8 cellular contexts compared by ENCODE assay signal in the genomic region with DNA sequence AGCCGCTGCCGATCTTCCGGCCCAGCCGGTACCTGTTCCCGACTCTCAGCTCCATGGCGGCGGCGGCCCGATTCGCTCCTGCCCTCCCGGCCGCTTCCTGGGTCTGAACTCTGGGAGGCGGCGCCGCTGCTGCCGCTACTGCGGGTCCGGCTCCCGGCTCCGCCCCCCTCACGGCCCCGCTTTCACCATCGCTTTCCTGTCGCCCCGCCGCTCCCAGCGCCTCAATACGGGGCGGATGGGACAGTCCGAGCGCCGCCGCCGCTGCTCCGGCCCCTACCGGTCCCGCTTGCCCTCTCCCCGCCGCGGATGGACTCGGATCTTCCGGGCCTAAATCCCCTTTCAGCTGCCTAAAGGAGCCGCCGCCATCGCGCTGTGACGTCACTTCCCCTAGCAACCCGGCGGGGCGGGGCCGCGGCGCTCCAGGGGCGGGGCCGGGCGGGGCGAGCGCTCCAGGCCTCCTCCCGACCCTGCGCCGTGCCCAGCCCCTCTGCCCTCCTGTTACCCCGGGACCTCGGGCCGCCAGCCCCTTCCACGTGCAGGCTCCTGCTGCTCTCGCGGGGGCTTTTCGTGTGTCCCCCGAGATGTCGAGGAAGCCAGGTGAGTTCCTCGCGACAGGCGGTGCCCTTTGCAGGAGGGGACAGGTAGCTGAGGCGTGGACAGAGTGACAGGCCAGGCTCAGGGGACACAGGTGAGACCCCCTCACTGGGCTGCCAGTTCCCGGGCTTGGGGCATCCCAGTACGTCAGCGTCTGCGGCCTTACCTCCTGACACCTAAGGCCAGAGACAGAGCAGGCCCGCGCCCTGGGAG. TPM values are rescaled to one million over a fixed set of nuclear protein-coding genes. Genes with fewer than 3 reads are reported as not detected.
DNase-seq lines count a peak whose midpoint lies in the region; ATAC-seq, FAIRE-seq and TF ChIP-seq lines count a peak whose summit lies in the region.

A gene (minus strand): TSS at position 374 of the 807 bp plus-strand sequence. CDS start 319 bp downstream, at position 55.

- TF ChIP-seq CTCF in CD4-positive, alpha-beta T cell (IDR thresholded peaks at IDR 0.05), result no peak

- no peaks in the 10 kb centered on the region for H3K27me3 Mint-ChIP-seq in CD4-positive, alpha-beta T cell
- H3K27me3 Mint-ChIP-seq in effector memory CD8-positive, alpha-beta T cell, result no peaks in the 10 kb centered on the region
- H3K27me3 Mint-ChIP-seq in memory B cell, result peaks cover 11% of the 10 kb centered on the region

- CTCF ChIA-PET in CD4-positive, alpha-beta T cell (lab: Charles Lee), result interaction anchor here (1.1 to 1.3 kb wide), 2 partner anchors 30 to 67 kb away, joined by 3 read pairs; no protein-coding TSS in a partner anchor

- POLR2A ChIA-PET in CD4-positive, alpha-beta T cell (lab: Charles Lee), result interaction anchor here (0.7 to 3.9 kb wide), 10 partner anchors 9 to 167 kb away, joined by 3 to 41 read pairs (median 3); a partner anchor contains a TSS

- DNase-seq in CD4-positive, alpha-beta T cell, result peak; percentile 84 to 94 (median 90)
- peak; percentile 84 for DNase-seq in HTR-8/SVneo (ENCODE audit: insufficient read length, low spot score)
- DNase-seq in NOMO-1 treated with DMSO at 0.1 percent for 48 hours (lab: John Stamatoyannopoulos, UW; ENCODE audit: unreplicated experiment), result peak; percentile 79
- peak; percentile 81 to 83 for DNase-seq in activated CD8-positive, alpha-beta memory T cell treated with anti-CD3 and anti-CD28 coated beads for 4 hours (ENCODE audit: low read depth in 2 of 2)
- peak; percentile 86 to 90 (median 86) for DNase-seq in effector memory CD8-positive, alpha-beta T cell
- DNase-seq in memory B cell (ENCODE audit: low spot score in 2 of 2), result peak; percentile 89 to 97
- peak; percentile 86 for DNase-seq in stimulated activated CD8-positive, alpha-beta memory T cell treated with anti-CD3 and anti-CD28 coated beads, Interleukin-12 subunit alpha, Interleukin-12 subunit beta, amount 100 ng/mL, for 1 hour (ENCODE audit: low read depth)

- FAIRE-seq in HTR-8/SVneo (lab: Jason Lieb, UNC), result no peak

- H3K27me3 ChIP-seq in CD4-positive, alpha-beta T cell (ENCODE audit: control insufficient read depth, insufficient read depth, low read length), result no peaks in the 10 kb centered on the region

- H3K27ac Mint-ChIP-seq in CD4-positive, alpha-beta T cell, result peak within 1 kb of the TSS; percentile 99
- H3K27ac Mint-ChIP-seq in effector memory CD8-positive, alpha-beta T cell, result peak within 1 kb of the TSS; percentile 99
- peak within 1 kb of the TSS; percentile 98 for H3K27ac Mint-ChIP-seq in memory B cell

- H3K36me3 Mint-ChIP-seq in CD4-positive, alpha-beta T cell (ENCODE audit: low read depth), result peaks cover 43% of the 10 kb centered on the region
- H3K36me3 Mint-ChIP-seq in effector memory CD8-positive, alpha-beta T cell (ENCODE audit: insufficient read depth), result peaks cover 50% of the 10 kb centered on the region
- H3K36me3 Mint-ChIP-seq in memory B cell, result peaks cover 9% of the 10 kb centered on the region

- ATAC-seq in CD4-positive, alpha-beta T cell (ENCODE audit: poor library complexity), result peak; percentile 79
- ATAC-seq in GM19463 (IDR thresholded peaks at IDR 0.05; ENCODE audit: unreplicated experiment) (peak; percentile 82), memory B cell (ENCODE audit: low read depth) (peak; percentile 86)
- ATAC-seq in effector memory CD8-positive, alpha-beta T cell (replicated peaks), result peak; percentile 81

- intact Hi-C loops in CD4-positive, alpha-beta T cell (cut with DNase I, micrococcal nuclease), result loop anchor here in 1 of 2 experiments (1.0 to 5.0 kb wide), 4 partner anchors 19 to 43 kb away; a partner anchor contains a TSS

- H3K9me3 ChIP-seq in CD4-positive, alpha-beta T cell (ENCODE audit: control insufficient read depth, low read length), result no peaks in the 10 kb centered on the region

- peak within 1 kb of the TSS; percentile 70 for H3K27ac ChIP-seq in CD4-positive, alpha-beta T cell (ENCODE audit: low read depth, low read length)

- peaks cover 39% of the 10 kb centered on the region for H3K4me1 Mint-ChIP-seq in CD4-positive, alpha-beta T cell (ENCODE audit: low read depth)
- peaks cover 33 to 35% of the 10 kb centered on the region in 2 donors for H3K4me1 Mint-ChIP-seq in effector memory CD8-positive, alpha-beta T cell (ENCODE audit: low read depth in 2 of 2)
- peaks cover 32% of the 10 kb centered on the region for H3K4me1 Mint-ChIP-seq in memory B cell

- H3K4me3 Mint-ChIP-seq in CD4-positive, alpha-beta T cell, result peak within 1 kb of the TSS; percentile 98
- peak within 1 kb of the TSS; percentile 82 to 95 for H3K4me3 Mint-ChIP-seq in effector memory CD8-positive, alpha-beta T cell
- peak within 1 kb of the TSS; percentile 84 for H3K4me3 Mint-ChIP-seq in memory B cell

- no peaks in the 10 kb centered on the region for H3K9me3 Mint-ChIP-seq in CD4-positive, alpha-beta T cell
- H3K9me3 Mint-ChIP-seq in effector memory CD8-positive, alpha-beta T cell, result no peaks in the 10 kb centered on the region
- H3K9me3 Mint-ChIP-seq in memory B cell, result no peaks in the 10 kb centered on the region

RNA-seq across cellular contexts. Expression of the gene that starts here (rescaled TPM):
- total RNA-seq in CD4-positive, alpha-beta T cell, result 100 to 1,000 TPM; 277 to 286 TPM

Comparison
In these comparisons a context has a peak if more than half of its experiments do, and no peak if none do; other contexts are left out.
1. Peak in every context shown above with its lines: DNase-seq, ATAC-seq and H3K27ac ChIP-seq.